Comparison of ENCODE assay signal across 6 cellular contexts in the genomic region with DNA sequence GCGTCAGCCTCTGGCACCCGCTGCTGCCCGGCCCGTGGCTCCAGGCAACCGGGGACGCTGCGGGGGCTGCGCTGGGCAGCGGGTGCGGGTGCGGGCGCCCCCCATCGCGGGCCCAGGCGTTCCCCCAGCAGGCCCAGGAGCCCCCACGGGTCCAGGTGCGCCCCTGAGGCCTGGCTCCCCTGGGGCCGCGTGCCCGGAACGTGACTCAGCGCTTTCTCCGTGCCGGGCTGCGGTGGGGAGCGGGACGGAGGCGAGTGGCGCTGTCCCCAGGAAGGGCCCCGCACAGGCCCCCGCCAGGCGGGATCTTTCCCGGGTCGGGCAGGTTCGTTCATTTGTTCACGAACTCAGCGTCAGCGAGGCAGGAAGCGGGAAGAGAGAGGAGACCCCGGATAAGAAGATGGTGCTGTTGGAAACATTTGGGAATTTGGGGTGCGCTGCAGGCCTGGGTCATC.
DNase-seq lines count a peak whose midpoint lies in the region; ATAC-seq and TF ChIP-seq lines count a peak whose summit lies in the region.

No MANE protein-coding gene starts in this region.

- no peak for TF ChIP-seq CTCF in epithelial cell of esophagus (IDR thresholded peaks at IDR 0.05; ENCODE audit: insufficient read depth, low read depth, low read length, missing control alignments)

- H3K9ac ChIP-seq in HUES6 (ENCODE audit: low read length), result peak overlapping the region; percentile 59

- DNase-seq in epithelial cell of esophagus (ENCODE audit: low read depth) (no peak), SIG-M5 treated with dmso at 0.1 percent for 504 hours (lab: John Stamatoyannopoulos, UW; ENCODE audit: unreplicated experiment) (no peak)

- H3K27ac ChIP-seq in HUES6 (ENCODE audit: low read depth, low read length) (no peak overlapping the region; the same call in 1 of the 2 replicates), skin epidermis (peak overlapping the region in 12 of 21 experiments; percentile 15 to 73 (median 44))

- H3K36me3 ChIP-seq in HUES6 (ENCODE audit: control insufficient read depth, insufficient read depth, low read length), result no peaks in the 10 kb centered on the region

- H3K27me3 ChIP-seq in HUES6 (ENCODE audit: control insufficient read depth, insufficient read depth, low read length), result peaks cover 28% of the 10 kb centered on the region

- H3K4me1 ChIP-seq in HUES6 (ENCODE audit: control insufficient read depth, insufficient read depth, low read length), result peaks cover 28% of the 10 kb centered on the region

- H3K4me3 ChIP-seq in HUES6 (ENCODE audit: low read depth, low read length) (peak overlapping the region; percentile 46), epithelial cell of esophagus (ENCODE audit: low read length) (peak overlapping the region; percentile 21), skin epidermis (peak overlapping the region; percentile 14 to 35 (median 21))

- no peaks in the 10 kb centered on the region for H3K9me3 ChIP-seq in HUES6 (ENCODE audit: control insufficient read depth, insufficient read depth, low read depth, low read length)

- ATAC-seq in GM18873 (IDR thresholded peaks at IDR 0.05; ENCODE audit: low FRiP score, unreplicated experiment), result no peak
- ATAC-seq in HG03571 (IDR thresholded peaks at IDR 0.05; ENCODE audit: unreplicated experiment), result no peak
